ENCODE assay signal across 18 cellular contexts in genomic region chr16:23410176-23410575, GRCh38. TPM values are rescaled to one million over a fixed set of nuclear protein-coding genes. Genes with fewer than 3 reads are reported as not detected.
DNase-seq lines count a peak whose midpoint lies in the region; ATAC-seq and TF ChIP-seq lines count a peak whose summit lies in the region.
"Had no signal": no experiment of that assay in that cellular context is flagged by ENCODE, and none has a peak within 500 bp of the region (broad histone marks: within the 10 kb centered on the region; RNA-seq: fewer than 3 reads in every experiment).

No MANE protein-coding gene starts in this region.

- DNase-seq in DMS53 (lab: John Stamatoyannopoulos, UW) = peak; percentile 77
- no peak for DNase-seq in WTC11 (ENCODE audit: low spot score)
- DNase-seq in neural crest cell (ENCODE audit: low read depth, low spot score) = no peak
- no peak for DNase-seq in body of pancreas
- DNase-seq: activated CD4-positive, alpha-beta T cell treated with anti-CD3 and anti-CD28 coated beads, Interleukin-2, amount 50 U/mL, for 1 hour; activated naive CD8-positive, alpha-beta T cell treated with anti-CD3 and anti-CD28 coated beads, Interleukin-2, amount 50 U/mL, for 24 hours; activated T-cell treated with anti-CD3 and anti-CD28 coated beads, Interleukin-2, amount 50 U/mL, for 4 hours; Kasumi-1; NCI-H2171; occipital lobe; uterus had no signal

- H3K36me3 Mint-ChIP-seq in WTC11 = peaks cover 30% of the 10 kb centered on the region
- peaks cover 7% of the 10 kb centered on the region for H3K36me3 Mint-ChIP-seq in neural crest cell (ENCODE audit: low read depth)

- WGBS in body of pancreas, 2 donors = 84 to 87% methylated on average over 4 of the region's 4 CpGs

- POLR2A ChIA-PET in WTC11 (lab: Charles Lee) = no interaction called here

- peak overlapping the region; percentile 22 for H3K9ac ChIP-seq in HUES6 (ENCODE audit: low read length)
- H3K9ac ChIP-seq: BLaER1 treated with 17β-estradiol and CSF1 and Interleukin-3, amounts not matched to agents 10 nM and 100 nM had no signal

- H3K27me3 ChIP-seq in HUES6 (ENCODE audit: control insufficient read depth, insufficient read depth, low read length) (no peaks in the 10 kb centered on the region), body of pancreas (no peaks in the 10 kb centered on the region)
- H3K27me3 ChIP-seq: BLaER1 treated with 17β-estradiol and CSF1 and Interleukin-3, amounts not matched to agents 10 nM and 100 nM; SJSA1; uterus had no signal

- TF ChIP-seq CTCF in WTC11 (IDR thresholded peaks at IDR 0.05) = no peak
- no peak for TF ChIP-seq CTCF in neural crest cell (conservative IDR thresholded peaks at IDR 0.05)
- no peak for TF ChIP-seq CTCF in body of pancreas (IDR thresholded peaks at IDR 0.05)

- H3K36me3 ChIP-seq in HUES6 (ENCODE audit: control insufficient read depth, insufficient read depth, low read length) (peaks cover 70% of the 10 kb centered on the region), body of pancreas (replicated peaks in 1 of 2; ENCODE audit: insufficient read depth in 1 of 2, low read depth in 2 of 2) (peaks cover 0 to 3% of the 10 kb centered on the region in 2 donors)
- H3K36me3 ChIP-seq: uterus had no signal

- no peak for TF ChIP-seq POLR2A in body of pancreas (IDR thresholded peaks at IDR 0.05)

- H3K4me3 Mint-ChIP-seq in WTC11 (no peak overlapping the region), neural crest cell (no peak overlapping the region)
- H3K4me3 Mint-ChIP-seq: activated naive CD8-positive, alpha-beta T cell treated with anti-CD3 and anti-CD28 coated beads, Interleukin-2, amount 50 U/mL, for 24 hours; activated T-cell treated with anti-CD3 and anti-CD28 coated beads, Interleukin-2, amount 50 U/mL, for 4 hours; stimulated activated memory B cell treated with anti-CD40 and anti-IgM and Interleukin-4, amounts not matched to agents 10 μg/mL and 1 μg/mL and 100 μg/mL, for 72 hours had no signal

- intact Hi-C loops in body of pancreas (cut with DNase I) = no loop called here

- CTCF ChIA-PET in WTC11 (lab: Charles Lee) = interaction anchor here (2.8 to 3.4 kb wide), 2 partner anchors 11 to 25 kb away, joined by 18 to 29 read pairs; no protein-coding TSS in a partner anchor

- no peaks in the 10 kb centered on the region for H3K9me3 ChIP-seq in HUES6 (ENCODE audit: control insufficient read depth, insufficient read depth, low read depth, low read length)
- no peaks in the 10 kb centered on the region for H3K9me3 ChIP-seq in body of pancreas
- H3K9me3 ChIP-seq: BLaER1 treated with 17β-estradiol and CSF1 and Interleukin-3, amounts not matched to agents 10 nM and 100 nM; SJSA1; uterus had no signal

- H3K27ac Mint-ChIP-seq in WTC11 (peak overlapping the region; percentile 24), neural crest cell (ENCODE audit: unreplicated experiment) (peak overlapping the region; percentile 45)
- H3K27ac Mint-ChIP-seq: activated naive CD8-positive, alpha-beta T cell treated with anti-CD3 and anti-CD28 coated beads, Interleukin-2, amount 50 U/mL, for 24 hours; stimulated activated memory B cell treated with anti-CD40 and anti-IgM and Interleukin-4, amounts not matched to agents 10 μg/mL and 1 μg/mL and 100 μg/mL, for 72 hours had no signal

- no peaks in the 10 kb centered on the region for H3K9me3 Mint-ChIP-seq in WTC11
- H3K9me3 Mint-ChIP-seq in neural crest cell = no peaks in the 10 kb centered on the region
- H3K9me3 Mint-ChIP-seq: activated naive CD8-positive, alpha-beta T cell treated with anti-CD3 and anti-CD28 coated beads, Interleukin-2, amount 50 U/mL, for 24 hours; activated T-cell treated with anti-CD3 and anti-CD28 coated beads, Interleukin-2, amount 50 U/mL, for 4 hours; stimulated activated memory B cell treated with anti-CD40 and anti-IgM and Interleukin-4, amounts not matched to agents 10 μg/mL and 1 μg/mL and 100 μg/mL, for 72 hours had no signal

- H3K27ac ChIP-seq in HUES6 (ENCODE audit: low read depth, low read length) (peak overlapping the region; percentile 48; the same call in 1 of the 2 replicates), body of pancreas (no peak overlapping the region)
- H3K27ac ChIP-seq: BLaER1 treated with 17β-estradiol and CSF1 and Interleukin-3, amounts not matched to agents 10 nM and 100 nM; uterus had no signal

- H3K4me3 ChIP-seq in HUES6 (ENCODE audit: low read depth, low read length) (no peak overlapping the region), body of pancreas (no peak overlapping the region)
- H3K4me3 ChIP-seq: BLaER1 treated with 17β-estradiol and CSF1 and Interleukin-3, amounts not matched to agents 10 nM and 100 nM; SJSA1; uterus had no signal

- ATAC-seq in WTC11 (peak; percentile 55), HG02852 (IDR thresholded peaks at IDR 0.05; ENCODE audit: unreplicated experiment) (no peak), HG03354 (IDR thresholded peaks at IDR 0.05; ENCODE audit: poor library complexity, severe bottlenecking, unreplicated experiment) (no peak), HG03039 (IDR thresholded peaks at IDR 0.05; ENCODE audit: unreplicated experiment) (no peak), body of pancreas (no peak)
- ATAC-seq: activated naive CD8-positive, alpha-beta T cell treated with anti-CD3 and anti-CD28 coated beads, Interleukin-2, amount 50 U/mL, for 24 hours; activated T-cell treated with anti-CD3 and anti-CD28 coated beads, Interleukin-2, amount 50 U/mL, for 4 hours; stimulated activated memory B cell treated with anti-CD40 and anti-IgM and Interleukin-4, amounts not matched to agents 10 μg/mL and 1 μg/mL and 100 μg/mL, for 72 hours had no signal

- H3K4me1 ChIP-seq in HUES6 (ENCODE audit: control insufficient read depth, insufficient read depth, low read length) (peaks cover 16% of the 10 kb centered on the region), body of pancreas (peaks cover 8% of the 10 kb centered on the region)
- H3K4me1 ChIP-seq: BLaER1 treated with 17β-estradiol and CSF1 and Interleukin-3, amounts not matched to agents 10 nM and 100 nM; uterus had no signal

- H3K4me1 Mint-ChIP-seq in WTC11 = peaks cover 19% of the 10 kb centered on the region
- H3K4me1 Mint-ChIP-seq in neural crest cell = peaks cover 16% of the 10 kb centered on the region
- H3K4me1 Mint-ChIP-seq: activated naive CD8-positive, alpha-beta T cell treated with anti-CD3 and anti-CD28 coated beads, Interleukin-2, amount 50 U/mL, for 24 hours; stimulated activated memory B cell treated with anti-CD40 and anti-IgM and Interleukin-4, amounts not matched to agents 10 μg/mL and 1 μg/mL and 100 μg/mL, for 72 hours had no signal

- H3K27me3 Mint-ChIP-seq in WTC11 (ENCODE audit: low read depth) (no peaks in the 10 kb centered on the region), neural crest cell (ENCODE audit: low read depth) (no peaks in the 10 kb centered on the region)
- H3K27me3 Mint-ChIP-seq: activated naive CD8-positive, alpha-beta T cell treated with anti-CD3 and anti-CD28 coated beads, Interleukin-2, amount 50 U/mL, for 24 hours; stimulated activated memory B cell treated with anti-CD40 and anti-IgM and Interleukin-4, amounts not matched to agents 10 μg/mL and 1 μg/mL and 100 μg/mL, for 72 hours had no signal

TF ChIP-seq in WTC11, 78 proteins besides CTCF, POLR2A, EP300 and RAD21:
- TF ChIP-seq MYBL2 (CRISPR knock-in tag; IDR thresholded peaks at IDR 0.05) = no peak
- TF ChIP-seq TEAD4 (CRISPR knock-in tag; IDR thresholded peaks at IDR 0.05) = no peak
- no peak for TF ChIP-seq JUN (CRISPR knock-in tag; IDR thresholded peaks at IDR 0.05)
- TF ChIP-seq ZBTB21 (CRISPR knock-in tag; IDR thresholded peaks at IDR 0.05; ENCODE audit: borderline replicate concordance) = no peak
- no peak for TF ChIP-seq STAT6 (CRISPR knock-in tag; conservative IDR thresholded peaks at IDR 0.05; ENCODE audit: low read depth)

RNA-seq across cellular contexts. Expression of gene COG7, which starts 42.8 kb away (rescaled TPM):
- total RNA-seq in WTC11 (2021) (21.6 to 22.6 TPM (median 21.9 TPM) in 3 replicates), neural crest cell (18.8 and 18.9 TPM in 2 replicates), body of pancreas (10 to 100 TPM; 19.5 to 43.5 TPM)
